8 cellular contexts compared by ENCODE assay signal in genomic region chr21:34807881-34808568, GRCh38.
DNase-seq lines count a peak whose midpoint lies in the region; ATAC-seq and TF ChIP-seq lines count a peak whose summit lies in the region.

No MANE protein-coding gene starts in this region.

- H3K27me3 Mint-ChIP-seq in activated CD4-positive, alpha-beta T cell treated with anti-CD3 and anti-CD28 coated beads, Interleukin-2, amount 10 ng/mL, durations not matched to agents 24 days and 14 days: no peaks in the 10 kb centered on the region
- no peaks in the 10 kb centered on the region for H3K27me3 Mint-ChIP-seq in mesothelial cell of epicardium (ENCODE audit: low read depth)

- ATAC-seq in HG02884 (IDR thresholded peaks at IDR 0.05; ENCODE audit: unreplicated experiment): no peak

- H3K27ac Mint-ChIP-seq in activated CD4-positive, alpha-beta T cell treated with anti-CD3 and anti-CD28 coated beads, Interleukin-2, amount 10 ng/mL, durations not matched to agents 24 days and 14 days: peak overlapping the region; percentile 94
- no peak overlapping the region for H3K27ac Mint-ChIP-seq in mesothelial cell of epicardium

- no peak for TF ChIP-seq CTCF in AG04449 (IDR thresholded peaks at IDR 0.05; ENCODE audit: insufficient read depth, low read length, missing control alignments)
- TF ChIP-seq CTCF in mesothelial cell of epicardium (IDR thresholded peaks at IDR 0.05; ENCODE audit: unreplicated experiment): no peak

- peaks cover 65% of the 10 kb centered on the region for H3K36me3 Mint-ChIP-seq in activated CD4-positive, alpha-beta T cell treated with anti-CD3 and anti-CD28 coated beads, Interleukin-2, amount 10 ng/mL, durations not matched to agents 24 days and 14 days (ENCODE audit: low read depth)
- peaks cover 52% of the 10 kb centered on the region for H3K36me3 Mint-ChIP-seq in mesothelial cell of epicardium

- H3K4me3 Mint-ChIP-seq in activated CD4-positive, alpha-beta T cell treated with anti-CD3 and anti-CD28 coated beads, Interleukin-2, amount 10 ng/mL, durations not matched to agents 24 days and 14 days: peak overlapping the region; percentile 57
- H3K4me3 Mint-ChIP-seq in mesothelial cell of epicardium: no peak overlapping the region

- CTCF ChIA-PET in AG04449 (lab: Yijun Ruan, JAX): interaction anchor here (0.8 to 1.5 kb wide), 4 partner anchors 25 to 1032 kb away, joined by 3 to 8 read pairs (median 3); no protein-coding TSS in a partner anchor

- intact Hi-C loops in activated CD4-positive, alpha-beta T cell treated with anti-CD3 and anti-CD28 coated beads, Interleukin-2, amount 10 ng/mL, durations not matched to agents 24 days and 14 days (cut with micrococcal nuclease): loop anchor here (2.0 to 10.0 kb wide), 6 partner anchors 37 to 417 kb away; partner anchors contain the start of gene RUNX1

- no peaks in the 10 kb centered on the region for H3K9me3 Mint-ChIP-seq in activated CD4-positive, alpha-beta T cell treated with anti-CD3 and anti-CD28 coated beads, Interleukin-2, amount 10 ng/mL, durations not matched to agents 24 days and 14 days
- peaks cover 28% of the 10 kb centered on the region for H3K9me3 Mint-ChIP-seq in mesothelial cell of epicardium

- H3K4me3 ChIP-seq in AG04449 (ENCODE audit: low read depth, low read length): no peak overlapping the region; the same call in none of the 2 replicates
- no peak overlapping the region for H3K4me3 ChIP-seq in skeletal muscle cell (ENCODE audit: low read depth, low read length)

- POLR2A ChIA-PET in AG04449 (lab: Yijun Ruan, JAX): interaction anchor here (0.9 to 2.9 kb wide), 7 partner anchors 11 to 281 kb away, joined by 3 to 6 read pairs (median 3); no protein-coding TSS in a partner anchor

- peak; percentile 87 for DNase-seq in AG04449 (ENCODE audit: low read depth, low spot score)
- DNase-seq in HK-2 (ENCODE audit: unreplicated experiment): peak; percentile 73
- DNase-seq in activated CD4-positive, alpha-beta T cell treated with anti-CD3 and anti-CD28 coated beads, Interleukin-2, amount 10 ng/mL, durations not matched to agents 24 days and 14 days: peak; percentile 86
- peak; percentile 77 for DNase-seq in dedifferentiated amniotic fluid mesenchymal stem cell (ENCODE audit: extremely low spot score)
- peak; percentile 93 for DNase-seq in skeletal muscle cell (ENCODE audit: low read depth)
- DNase-seq in mesothelial cell of epicardium (ENCODE audit: low spot score in 2 of 2, unreplicated experiment in 2 of 2): no peak
- DNase-seq in superior temporal gyrus (ENCODE audit: extremely low spot score): no peak

- peaks cover 64% of the 10 kb centered on the region for H3K4me1 Mint-ChIP-seq in activated CD4-positive, alpha-beta T cell treated with anti-CD3 and anti-CD28 coated beads, Interleukin-2, amount 10 ng/mL, durations not matched to agents 24 days and 14 days
- peaks cover 20% of the 10 kb centered on the region for H3K4me1 Mint-ChIP-seq in mesothelial cell of epicardium

Comparison
In these comparisons a context has a peak if more than half of its experiments do, and no peak if none do; other contexts are left out.
1. DNase-seq: peak in AG04449 (single experiment), HK-2 (single experiment), activated CD4-positive, alpha-beta T cell treated with anti-CD3 and anti-CD28 coated beads, Interleukin-2, amount 10 ng/mL, durations not matched to agents 24 days and 14 days (single experiment), dedifferentiated amniotic fluid mesenchymal stem cell (single experiment) and skeletal muscle cell (single experiment); none in mesothelial cell of epicardium (0 of 2) and superior temporal gyrus (single experiment).